In genomic region chrX:102651968-102652744, GRCh38 we compare ENCODE assay signal across 8 cellular contexts. TPM values are rescaled to one million over a fixed set of nuclear protein-coding genes. Genes with fewer than 3 reads are reported as not detected.
DNase-seq lines count a peak whose midpoint lies in the region; ATAC-seq, FAIRE-seq and TF ChIP-seq lines count a peak whose summit lies in the region.

No MANE protein-coding gene starts in this region.

- H3K27me3 ChIP-seq in WERI-Rb-1 (ENCODE audit: insufficient read depth, low read depth, severe bottlenecking) (peaks cover 4% of the 10 kb centered on the region), kidney epithelial cell (ENCODE audit: control insufficient read depth, insufficient read depth, low read length) (no peaks in the 10 kb centered on the region), PC-9 (ENCODE audit: insufficient read depth, low read depth) (no peaks in the 10 kb centered on the region)

- no peak for TF ChIP-seq CTCF in D721Med (IDR thresholded peaks at IDR 0.05; ENCODE audit: insufficient read depth, missing control alignments)
- TF ChIP-seq CTCF in WERI-Rb-1 (IDR thresholded peaks at IDR 0.05; ENCODE audit: low read depth, low read length), result peak; percentile 37
- TF ChIP-seq CTCF in kidney epithelial cell (IDR thresholded peaks at IDR 0.05; ENCODE audit: insufficient read depth, low read length, poor library complexity, severe bottlenecking), result peak; percentile 41
- no peak for TF ChIP-seq CTCF in PC-9 (conservative IDR thresholded peaks at IDR 0.05)

- ATAC-seq in HG02678 (IDR thresholded peaks at IDR 0.05; ENCODE audit: unreplicated experiment) (peak; percentile 73), GM19328 (IDR thresholded peaks at IDR 0.05; ENCODE audit: unreplicated experiment) (no peak)
- ATAC-seq in central memory CD8-positive, alpha-beta T cell (replicated peaks; ENCODE audit: extremely low read depth, poor library complexity, severe bottlenecking), result peak; percentile 67

- H3K4me1 Mint-ChIP-seq in central memory CD8-positive, alpha-beta T cell, result peaks cover 28% of the 10 kb centered on the region

- no peaks in the 10 kb centered on the region for H3K9me3 Mint-ChIP-seq in central memory CD8-positive, alpha-beta T cell

- H3K4me3 ChIP-seq in WERI-Rb-1 (ENCODE audit: low read depth, low read length) (peak overlapping the region; percentile 46), kidney epithelial cell (ENCODE audit: low read depth, low read length) (peak overlapping the region; percentile 45), PC-9 (no peak overlapping the region)

- no peak overlapping the region for H2AFZ ChIP-seq in PC-9

- no peaks in the 10 kb centered on the region for H3K9me3 ChIP-seq in WERI-Rb-1 (ENCODE audit: severe bottlenecking)
- no peaks in the 10 kb centered on the region for H3K9me3 ChIP-seq in PC-9 (ENCODE audit: insufficient read depth, low read depth)

- no peaks in the 10 kb centered on the region for H3K4me1 ChIP-seq in PC-9 (replicated peaks; ENCODE audit: insufficient read depth)

- POLR2A ChIA-PET in PC-9 (lab: Charles Lee; ENCODE audit: unreplicated experiment), result no interaction called here

- peak overlapping the region; percentile 97 for H3K27ac Mint-ChIP-seq in central memory CD8-positive, alpha-beta T cell (ENCODE audit: low read depth)

- H3K9me2 ChIP-seq in PC-9 (ENCODE audit: insufficient read depth), result no peaks in the 10 kb centered on the region

- BruUV-seq in PC-9 (replicated peaks; lab: Mats Ljungman, UMichigan), result no TSS peak

- H3K27ac ChIP-seq in WERI-Rb-1 (no peak overlapping the region), PC-9 (no peak overlapping the region)

- no peaks in the 10 kb centered on the region for H3K27me3 Mint-ChIP-seq in central memory CD8-positive, alpha-beta T cell

- FAIRE-seq in D721Med (lab: Jason Lieb, UNC), result peak; percentile 74

- H3K36me3 ChIP-seq in WERI-Rb-1, result no peaks in the 10 kb centered on the region
- H3K36me3 ChIP-seq in kidney epithelial cell (ENCODE audit: control insufficient read depth, insufficient read depth, low read length), result no peaks in the 10 kb centered on the region
- H3K36me3 ChIP-seq in PC-9 (ENCODE audit: low read depth), result no peaks in the 10 kb centered on the region

- CTCF ChIA-PET in PC-9 (lab: Charles Lee), result no interaction called here

- H3F3A ChIP-seq in PC-9 (ENCODE audit: insufficient read depth, low read depth), result no peaks in the 10 kb centered on the region

- H3K79me2 ChIP-seq in PC-9 (ENCODE audit: low read depth), result no peaks in the 10 kb centered on the region

- no peak for DNase-seq in D721Med (ENCODE audit: insufficient read length, low spot score)
- DNase-seq in WERI-Rb-1, result peak; percentile 38
- peak in 1 of 2 donors; percentile 43 for DNase-seq in central memory CD8-positive, alpha-beta T cell (ENCODE audit: low spot score in 2 of 2)
- no peak for DNase-seq in kidney epithelial cell (ENCODE audit: low read depth)
- DNase-seq in stimulated activated CD4-positive, alpha-beta T cell treated with anti-CD3 and anti-CD28 coated beads, Interleukin-1b, Interleukin-23, amount 100 ng/mL, for 4 hours (ENCODE audit: low read depth in 2 of 2), result peak; percentile 2 to 46
- no peak for DNase-seq in PC-9

- peaks cover 16% of the 10 kb centered on the region for H3K36me3 Mint-ChIP-seq in central memory CD8-positive, alpha-beta T cell (ENCODE audit: insufficient read depth)

- intact Hi-C loops in PC-9 (cut with micrococcal nuclease; ENCODE audit: unreplicated experiment), result no loop called here

- peak overlapping the region; percentile 98 for H3K4me3 Mint-ChIP-seq in central memory CD8-positive, alpha-beta T cell

- no peaks in the 10 kb centered on the region for H4K20me1 ChIP-seq in PC-9 (ENCODE audit: insufficient read depth)

- no peak overlapping the region for H3K4me2 ChIP-seq in PC-9

RNA-seq across cellular contexts. Expression of gene GPRASP1, which starts 0.9 kb away (rescaled TPM):
- total RNA-seq in kidney epithelial cell, result 0.41 and 1.5 TPM in 2 replicates
- 1.1 and 1.3 TPM in 2 replicates for total RNA-seq in PC-9 (2021)

RNA-seq across cellular contexts. Expression of gene ARMCX5, which starts 52.8 kb away (rescaled TPM):
- total RNA-seq in kidney epithelial cell (10.8 and 14.8 TPM in 2 replicates), PC-9 (2021) (5.7 and 7.1 TPM in 2 replicates)

Comparison
In these comparisons a context has a peak if more than half of its experiments do, and no peak if none do; other contexts are left out.
1. DNase-seq: peak in WERI-Rb-1 (single experiment) and stimulated activated CD4-positive, alpha-beta T cell treated with anti-CD3 and anti-CD28 coated beads, Interleukin-1b, Interleukin-23, amount 100 ng/mL, for 4 hours (2 of 2); none in D721Med (single experiment), kidney epithelial cell (single experiment) and PC-9 (0 of 2).
2. CTCF ChIP-seq: peak in WERI-Rb-1 (single experiment) and kidney epithelial cell (single experiment); none in D721Med (single experiment) and PC-9 (single experiment).